Comparison of ENCODE assay signal across 10 cellular contexts in the genomic region with DNA sequence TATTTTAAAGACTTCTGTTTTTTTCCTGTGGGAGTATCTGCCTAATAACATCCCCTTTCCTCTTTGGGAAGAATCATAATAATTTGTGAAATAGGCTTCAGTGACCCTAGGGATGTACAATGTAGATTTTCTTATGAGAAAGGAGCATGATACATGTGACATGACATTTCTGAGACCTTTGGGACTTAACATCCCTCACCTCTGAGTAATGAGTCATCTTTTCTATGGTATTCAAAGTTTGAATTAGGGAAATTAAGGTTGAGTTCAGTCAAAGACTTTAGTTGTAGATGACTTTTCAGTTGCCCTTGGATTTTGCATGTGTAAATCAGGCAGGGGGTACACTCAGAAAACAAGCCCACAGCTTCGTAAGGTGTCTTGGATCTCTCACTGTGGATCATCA. TPM values are rescaled to one million over a fixed set of nuclear protein-coding genes. Genes with fewer than 3 reads are reported as not detected.
A peak's percentile ranks its signal among the peaks of the same experiment; 100 is the strongest.
DNase-seq lines count a peak whose midpoint lies in the region; ATAC-seq and TF ChIP-seq lines count a peak whose summit lies in the region.
"Had no signal": no experiment of that assay in that cellular context is flagged by ENCODE, and none has a peak within 500 bp of the region (broad histone marks: within the 10 kb centered on the region; RNA-seq: fewer than 3 reads in every experiment).

No MANE protein-coding gene starts in this region.

- TF ChIP-seq POLR2A in uterus (IDR thresholded peaks at IDR 0.05): no peak

- ATAC-seq in Right ventricle myocardium superior (ENCODE audit: poor library complexity) (no peak), omental fat pad (ENCODE audit: low FRiP score) (peak; percentile 56)

- no peak for DNase-seq in right atrium auricular region (ENCODE audit: low spot score)
- no peak for DNase-seq in Right ventricle myocardium superior
- no peak for DNase-seq in omental fat pad (ENCODE audit: low spot score)
- DNase-seq in uterus: no peak
- no peak for DNase-seq in caudate nucleus (lab: John Stamatoyannopoulos, UW)
- DNase-seq in CD4-positive, alpha-beta memory T cell: no peak
- DNase-seq in NCI-H2196 (lab: John Stamatoyannopoulos, UW; ENCODE audit: unreplicated experiment): no peak
- DNase-seq: NCI-H1436; NK-92 treated with Interleukin-12 subunit alpha and Interleukin-12 subunit beta, amount 100 ng/mL, for 24 hours had no signal

- no peak for TF ChIP-seq CTCF in right atrium auricular region (IDR thresholded peaks at IDR 0.05)
- no peak for TF ChIP-seq CTCF in omental fat pad (IDR thresholded peaks at IDR 0.05)
- TF ChIP-seq CTCF in uterus (IDR thresholded peaks at IDR 0.05): no peak

- H3K4me1 ChIP-seq in right atrium auricular region (peaks cover 0 to 66% of the 10 kb centered on the region in 2 donors), duodenal mucosa (ENCODE audit: control insufficient read depth in 1 of 2, insufficient read depth in 2 of 2, low read length in 2 of 2) (peaks cover 25 to 31% of the 10 kb centered on the region in 2 donors), uterus (peaks cover 10 to 11% of the 10 kb centered on the region in 2 donors)
- no peaks in the 10 kb centered on the region for H3K4me1 ChIP-seq in CD4-positive, alpha-beta memory T cell (ENCODE audit: insufficient read depth, low read length)

- H3K27ac Mint-ChIP-seq in CD4-positive, alpha-beta memory T cell: peak overlapping the region in 1 of 7 donors; percentile 58

- H3K36me3 ChIP-seq in right atrium auricular region (no peaks in the 10 kb centered on the region), duodenal mucosa (ENCODE audit: control insufficient read depth in 1 of 2, insufficient read depth in 2 of 2, low read length in 2 of 2) (no peaks in the 10 kb centered on the region), uterus (no peaks in the 10 kb centered on the region)
- no peaks in the 10 kb centered on the region for H3K36me3 ChIP-seq in CD4-positive, alpha-beta memory T cell (ENCODE audit: insufficient read depth, low read length)

- H3K4me3 ChIP-seq in right atrium auricular region: no peak overlapping the region
- peak overlapping the region in 1 of 2 donors; percentile 40 for H3K4me3 ChIP-seq in duodenal mucosa (ENCODE audit: low read depth in 1 of 2, low read length in 2 of 2)
- no peak overlapping the region for H3K4me3 ChIP-seq in uterus
- no peak overlapping the region for H3K4me3 ChIP-seq in CD4-positive, alpha-beta memory T cell (ENCODE audit: low read length in 2 of 2)

- no peaks in the 10 kb centered on the region for H3K27me3 Mint-ChIP-seq in CD4-positive, alpha-beta memory T cell

- CTCF ChIA-PET in CD4-positive, alpha-beta memory T cell (lab: Charles Lee; ENCODE audit: partially characterized antibody): interaction anchor here (1.3 to 1.7 kb wide), 4 partner anchors 10 to 23 kb away, joined by 3 to 5 read pairs (median 4); no protein-coding TSS in a partner anchor

- peak overlapping the region; percentile 65 to 73 for H3K27ac ChIP-seq in right atrium auricular region
- peak overlapping the region; percentile 53 for H3K27ac ChIP-seq in duodenal mucosa (ENCODE audit: low read depth, low read length)
- H3K27ac ChIP-seq in uterus: peak overlapping the region; percentile 44 to 59
- H3K27ac ChIP-seq in caudate nucleus (ENCODE audit: low read depth, low read length): no peak overlapping the region
- no peak overlapping the region for H3K27ac ChIP-seq in CD4-positive, alpha-beta memory T cell (ENCODE audit: low read depth, low read length)

- peak overlapping the region in 1 of 8 donors; percentile 29 for H3K4me3 Mint-ChIP-seq in CD4-positive, alpha-beta memory T cell

- POLR2A ChIA-PET in CD4-positive, alpha-beta memory T cell (lab: Charles Lee; ENCODE audit: partially characterized antibody): interaction anchor here (1.8 kb wide), 1 partner anchor 10 kb away, joined by 3 read pairs; no protein-coding TSS in a partner anchor

- no peaks in the 10 kb centered on the region for H3K9me3 Mint-ChIP-seq in CD4-positive, alpha-beta memory T cell

- H3K27me3 ChIP-seq in right atrium auricular region: no peaks in the 10 kb centered on the region
- H3K27me3 ChIP-seq in duodenal mucosa (ENCODE audit: control insufficient read depth in 1 of 2, insufficient read depth in 2 of 2, low read length in 2 of 2): no peaks in the 10 kb centered on the region
- no peaks in the 10 kb centered on the region for H3K27me3 ChIP-seq in uterus
- H3K27me3 ChIP-seq in CD4-positive, alpha-beta memory T cell (ENCODE audit: insufficient read depth, low read length): no peaks in the 10 kb centered on the region

- peaks cover 9 to 35% (median 19%) of the 10 kb centered on the region in 4 donors for H3K4me1 Mint-ChIP-seq in CD4-positive, alpha-beta memory T cell

- intact Hi-C loops in Right ventricle myocardium superior (cut with DNase I): no loop called here
- intact Hi-C loops in uterus (cut with DNase I; ENCODE audit: low total_unique reads): no loop called here
- intact Hi-C loops in CD4-positive, alpha-beta memory T cell (cut with micrococcal nuclease): no loop called here

- H3K9ac ChIP-seq in duodenal mucosa (ENCODE audit: low read depth in 1 of 2, low read length in 2 of 2): peak overlapping the region; percentile 48 to 55

- H3K9me3 ChIP-seq in right atrium auricular region (no peaks in the 10 kb centered on the region), duodenal mucosa (ENCODE audit: control insufficient read depth in 1 of 2, low read length in 2 of 2) (no peaks in the 10 kb centered on the region), uterus (no peaks in the 10 kb centered on the region)
- no peaks in the 10 kb centered on the region for H3K9me3 ChIP-seq in CD4-positive, alpha-beta memory T cell (ENCODE audit: control insufficient read depth in 1 of 2, low read length in 2 of 2)

- no peaks in the 10 kb centered on the region for H3K36me3 Mint-ChIP-seq in CD4-positive, alpha-beta memory T cell

RNA-seq across cellular contexts. Expression of a gene that starts 14.3 kb away (rescaled TPM):
- 10 to 100 TPM; 19.2 to 53.8 TPM for total RNA-seq in right atrium auricular region
- 47.6 TPM for total RNA-seq in Right ventricle myocardium superior
- total RNA-seq in omental fat pad: 10 to 100 TPM; 15.9 to 53.8 (median 18.4) TPM
- 10 to 100 TPM; 11.6 to 34.6 (median 14.1) TPM for total RNA-seq in uterus
- total RNA-seq in CD4-positive, alpha-beta memory T cell: 10 to 100 TPM; 26.7 to 27.9 TPM
- 10 to 100 TPM in 1 of 2 donors, 1 to 10 TPM in 1; 7.6 to 10.6 TPM for polyA plus RNA-seq in CD4-positive, alpha-beta memory T cell

RNA-seq across cellular contexts. Expression of a gene that starts 43.1 kb away (rescaled TPM):
- total RNA-seq in right atrium auricular region: 100 to 1,000 TPM; 168 to 250 TPM
- total RNA-seq in Right ventricle myocardium superior: 261 TPM
- total RNA-seq in omental fat pad: 100 to 1,000 TPM; 125 to 201 (median 156) TPM
- total RNA-seq in uterus: 100 to 1,000 TPM in 3 of 4 donors, 10 to 100 TPM in 1; 90.6 to 231 (median 141) TPM
- total RNA-seq in CD4-positive, alpha-beta memory T cell: 10 to 100 TPM; 34.3 to 38.2 TPM
- polyA plus RNA-seq in CD4-positive, alpha-beta memory T cell: 100 to 1,000 TPM; 125 to 127 TPM

RNA-seq across cellular contexts. Expression of a gene that starts 56.2 kb away (rescaled TPM):
- total RNA-seq in right atrium auricular region (10 to 100 TPM; 31.3 to 49.6 TPM), Right ventricle myocardium superior (48.2 TPM), omental fat pad (10 to 100 TPM; 17.1 to 30.1 (median 24.2) TPM), uterus (10 to 100 TPM in 3 of 4 donors, 1 to 10 TPM in 1; 1.2 to 22.1 (median 14.8) TPM)
- total RNA-seq in CD4-positive, alpha-beta memory T cell: 10 to 100 TPM; 17.2 to 18.5 TPM
- polyA plus RNA-seq in CD4-positive, alpha-beta memory T cell: 10 to 100 TPM; 13.9 to 14.0 TPM

Comparison
In these comparisons a context has a peak if more than half of its experiments do, and no peak if none do; other contexts are left out.
1. H3K27ac ChIP-seq: peak in right atrium auricular region (2 of 2), duodenal mucosa (single experiment) and uterus (2 of 2); none in caudate nucleus (single experiment) and CD4-positive, alpha-beta memory T cell (single experiment).